28 cellular contexts compared by ENCODE assay signal in the genomic region with DNA sequence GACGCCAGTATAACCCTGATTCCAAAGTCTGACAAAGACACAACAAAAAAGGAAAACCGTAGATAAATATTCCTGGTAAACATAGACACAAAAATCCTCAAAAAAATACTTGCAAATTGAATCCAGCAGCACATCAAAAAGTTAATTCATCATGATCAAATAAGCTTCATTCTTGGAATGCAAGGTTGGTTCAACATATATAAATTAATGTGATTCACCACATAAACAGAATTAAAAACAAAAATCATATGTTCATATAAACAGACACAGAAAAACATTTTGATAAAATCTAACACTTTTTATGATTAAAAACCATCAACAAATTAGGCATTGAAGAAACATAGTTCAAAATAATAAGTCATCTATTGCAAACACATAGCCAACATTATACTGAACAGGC.
"Had no signal": no experiment of that assay in that cellular context is flagged by ENCODE, and none has a peak within 500 bp of the region (broad histone marks: within the 10 kb centered on the region; RNA-seq: fewer than 3 reads in every experiment).

No MANE protein-coding gene starts in this region.

- FAIRE-seq: endometrium, islet of Langerhans, keratinocyte had no signal

- H3K9me3 ChIP-seq: colonic mucosa, gastrocnemius medialis had no signal

- H3K4me3 ChIP-seq: colonic mucosa, esophagus squamous epithelium, gastrocnemius medialis, heart right ventricle, left ventricle myocardium inferior, lower lobe of right lung, mucosa of descending colon had no signal

- DNase-seq: colonic mucosa; cortex of kidney; effector CD8-positive, alpha-beta T cell; effector memory CD8-positive, alpha-beta T cell; endodermal cell; erythroblast; esophagus squamous epithelium; foreskin fibroblast; foreskin melanocyte; gastrocnemius medialis; glutamatergic neuron; head of caudate nucleus; heart right ventricle; hippocampal formation; kidney glomerular epithelial cell; left colon; left ventricle myocardium inferior; lower lobe of right lung; mesenchymal stem cell; mucosa of descending colon; naive B cell; naive thymus-derived CD8-positive, alpha-beta T cell had no signal

- H3K4me1 ChIP-seq: colonic mucosa, esophagus squamous epithelium, gastrocnemius medialis, heart right ventricle, left ventricle myocardium inferior, lower lobe of right lung had no signal

- H3K27me3 ChIP-seq: colonic mucosa, esophagus squamous epithelium, gastrocnemius medialis, heart right ventricle had no signal

- H3K27ac ChIP-seq: colonic mucosa, epithelial cell of prostate, esophagus squamous epithelium, gastrocnemius medialis, heart right ventricle, left ventricle myocardium inferior, lower lobe of right lung had no signal

- H3K36me3 ChIP-seq: colonic mucosa, esophagus squamous epithelium, gastrocnemius medialis, heart right ventricle, left ventricle myocardium inferior, lower lobe of right lung had no signal

- ATAC-seq: effector memory CD8-positive, alpha-beta T cell; esophagus mucosa; gastrocnemius medialis; heart right ventricle; left colon; left lobe of liver; lower lobe of right lung; mucosa of descending colon; naive thymus-derived CD8-positive, alpha-beta T cell had no signal
